In the genomic region with DNA sequence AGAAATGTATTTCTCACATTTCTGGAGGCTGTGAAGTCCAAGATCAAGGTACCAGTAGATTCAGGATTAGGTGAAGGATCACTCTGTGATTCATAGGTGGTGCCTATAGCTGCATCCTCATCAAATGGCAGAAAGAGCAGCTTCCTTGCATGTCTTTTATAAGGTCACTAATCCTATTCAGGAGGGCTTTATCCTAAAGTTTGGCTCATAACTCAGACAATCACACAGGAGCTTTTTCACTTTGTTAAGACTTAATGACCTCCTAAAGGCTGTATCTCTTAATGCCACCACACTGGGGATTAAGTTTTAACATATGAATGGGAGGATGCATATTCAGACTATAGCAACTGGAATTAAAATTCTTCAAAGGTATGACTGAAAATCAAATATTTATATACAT, we compare ENCODE assay signal across 33 cellular contexts.
"Had no signal": no experiment of that assay in that cellular context is flagged by ENCODE, and none has a peak within 500 bp of the region (broad histone marks: within the 10 kb centered on the region; RNA-seq: fewer than 3 reads in every experiment).

No MANE protein-coding gene starts in this region.

- DNase-seq: Karpas-422, Kasumi-1, MG63, MM.1S, MV-4-11, NCI-H1048, NCI-H1092, NCI-H1092 treated with DMSO at 0.1 percent for 48 hours, NCI-H1105, NCI-H1105 treated with DMSO at 0.1 percent for 48 hours, NCI-H1417, NCI-H1417 treated with DMSO at 0.1 percent for 48 hours, NCI-H1436, NCI-H1436 treated with DMSO at 0.1 percent for 48 hours, NCI-H146, NCI-H1694, NCI-H1694 treated with DMSO at 0.1 percent for 48 hours, NCI-H187, NCI-H187 treated with DMSO at 0.1 percent for 48 hours, NCI-H1930, NCI-H2029, NCI-H2029 treated with DMSO at 0.1 percent for 48 hours, NCI-H2081, NCI-H2081 treated with DMSO at 0.1 percent for 48 hours, NCI-H2107, NCI-H2171, NCI-H2171 treated with DMSO at 0.1 percent for 48 hours, NCI-H2227 treated with DMSO at 0.1 percent for 48 hours, NCI-H226, NCI-H345, NCI-H446, NCI-H446 treated with DMSO at 0.1 percent for 48 hours, NCI-H510A had no signal

- H3K27me3 ChIP-seq: MG63 had no signal

- H3K4me3 ChIP-seq: MG63 had no signal

- H3K9me3 ChIP-seq: MG63 had no signal

- H3K36me3 ChIP-seq: MG63 had no signal
